24 cellular contexts compared by ENCODE assay signal in the genomic region with DNA sequence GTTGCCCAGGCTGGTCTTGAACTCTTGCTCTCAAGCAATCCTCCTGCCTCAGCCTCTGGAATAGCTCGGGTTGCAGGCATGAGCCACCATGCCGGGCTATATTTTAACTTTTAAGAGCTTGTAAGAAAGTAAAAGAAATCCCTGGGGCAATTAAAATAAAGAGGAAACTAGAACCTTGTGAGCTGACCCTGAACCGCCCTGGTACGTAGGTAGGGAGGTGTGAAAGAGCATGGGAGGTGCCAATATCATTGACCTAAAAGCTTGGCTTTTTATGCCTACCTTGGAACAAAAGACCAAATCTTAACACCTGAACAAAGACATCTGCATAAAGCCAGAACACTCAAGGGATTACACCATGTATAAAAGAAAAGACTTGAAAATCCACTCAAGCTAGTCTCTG.
DNase-seq lines count a peak whose midpoint lies in the region; ATAC-seq, FAIRE-seq and TF ChIP-seq lines count a peak whose summit lies in the region.
"Had no signal": no experiment of that assay in that cellular context is flagged by ENCODE, and none has a peak within 500 bp of the region (broad histone marks: within the 10 kb centered on the region; RNA-seq: fewer than 3 reads in every experiment).

No MANE protein-coding gene starts in this region.

- H3K4me1 Mint-ChIP-seq in mesothelial cell of epicardium, result no peaks in the 10 kb centered on the region
- H3K4me1 Mint-ChIP-seq in Calu3 (ENCODE audit: low read depth, unreplicated experiment), result peaks cover 39% of the 10 kb centered on the region
- H3K4me1 Mint-ChIP-seq: CD4-positive, alpha-beta memory T cell; IgD-negative memory B cell had no signal

- TF ChIP-seq CTCF in GM12878 (IDR thresholded peaks at IDR 0.05 in 2 of 3, conservative IDR thresholded peaks at IDR 0.05 in 1 of 3; ENCODE audit: control insufficient read depth in 2 of 3, extremely low read depth in 1 of 3, insufficient read depth in 1 of 3, low read depth in 3 of 3, low read length in 3 of 3) (no peak), mesothelial cell of epicardium (IDR thresholded peaks at IDR 0.05; ENCODE audit: unreplicated experiment) (no peak), spleen (IDR thresholded peaks at IDR 0.05 in 8 of 11, conservative IDR thresholded peaks at IDR 0.05 in 3 of 11) (no peak), Calu3 (IDR thresholded peaks at IDR 0.05; ENCODE audit: unreplicated experiment) (no peak)

- peaks cover 6% of the 10 kb centered on the region for H3K36me3 Mint-ChIP-seq in mesothelial cell of epicardium
- H3K36me3 Mint-ChIP-seq in Calu3 (ENCODE audit: insufficient read depth, unreplicated experiment), result no peaks in the 10 kb centered on the region
- H3K36me3 Mint-ChIP-seq: CD4-positive, alpha-beta memory T cell; IgD-negative memory B cell had no signal

- no TSS peak for BruUV-seq in GM12878 (replicated peaks; lab: Mats Ljungman, UMichigan)
- no TSS peak for BruUV-seq in Calu3 (replicated peaks; lab: Mats Ljungman, UMichigan)

- SMC1A ChIA-PET in GM12878 (lab: Charles Lee; ENCODE audit: uncharacterized antibody, unreplicated experiment), result interaction anchor here (0.9 to 2.2 kb wide), 4 partner anchors 9 to 112 kb away, joined by 3 to 7 read pairs (median 4); no protein-coding TSS in a partner anchor

- DNase-seq in DMS79 (lab: John Stamatoyannopoulos, UW), result peak; percentile 41
- peak; percentile 21 to 32 for DNase-seq in NCI-H187 (lab: John Stamatoyannopoulos, UW)
- no peak for DNase-seq in GM12878 (ENCODE audit: low read depth, low spot score)
- DNase-seq in mesothelial cell of epicardium (ENCODE audit: low spot score in 2 of 2, unreplicated experiment in 2 of 2), result no peak
- no peak for DNase-seq in spleen
- DNase-seq in Calu3, result no peak
- no peak for DNase-seq in stimulated activated CD4-positive, alpha-beta T cell treated with anti-CD3 and anti-CD28 coated beads, Interleukin-1b, Interleukin-23, amount 100 ng/mL, for 48 hours
- DNase-seq: C1 segment of cervical spinal cord; CD4-positive, alpha-beta memory T cell; COR-L47; NCI-H1048; NCI-H1930; NCI-H2171; NCI-H226; NCI-H510A treated with DMSO at 0.1 percent for 48 hours; NCI-H774; SIG-M5 had no signal

- TF ChIP-seq POLR2A in GM12878 (IDR thresholded peaks at IDR 0.05; ENCODE audit: low read depth, low read length) (no peak), spleen (IDR thresholded peaks at IDR 0.05) (no peak)

- in situ Hi-C loops in GM12878 (cut with MboI), result no loop called here

- no peaks in the 10 kb centered on the region for H4K20me1 ChIP-seq in GM12878 (ENCODE audit: control insufficient read depth, insufficient read depth)

- H3K79me2 ChIP-seq in GM12878 (ENCODE audit: control insufficient read depth, insufficient read depth, low read length), result no peaks in the 10 kb centered on the region

- H3K9me3 Mint-ChIP-seq in mesothelial cell of epicardium, result peaks cover 12% of the 10 kb centered on the region
- no peaks in the 10 kb centered on the region for H3K9me3 Mint-ChIP-seq in Calu3 (ENCODE audit: low read depth, unreplicated experiment)

- H3K4me1 ChIP-seq in GM12878 (ENCODE audit: control insufficient read depth, insufficient read depth, low read length) (0 out of 2 replicates have a peak, but pooled peaks cover 4% of the 10 kb centered on the region), spleen (no peaks in the 10 kb centered on the region)
- H3K4me1 ChIP-seq: A549 had no signal

- intact Hi-C loops in GM12878 (cut with micrococcal nuclease; ENCODE audit: unreplicated experiment), result no loop called here
- intact Hi-C loops in spleen (cut with DNase I; ENCODE audit: low total_unique reads), result no loop called here
- intact Hi-C loops in Calu3 (cut with micrococcal nuclease; ENCODE audit: unreplicated experiment), result no loop called here

- no peak overlapping the region for H2AFZ ChIP-seq in GM12878 (ENCODE audit: control insufficient read depth, low read depth, low read length)

- H3K27ac Mint-ChIP-seq in mesothelial cell of epicardium, result peak overlapping the region; percentile 43
- no peak overlapping the region for H3K27ac Mint-ChIP-seq in Calu3 (ENCODE audit: unreplicated experiment)
- H3K27ac Mint-ChIP-seq: CD4-positive, alpha-beta memory T cell; IgD-negative memory B cell had no signal

- FAIRE-seq in GM12878 (lab: Jason Lieb, UNC), result no peak
- FAIRE-seq: A549, GM18507, H54, RCC 7860 had no signal

- no peak overlapping the region for H3K9ac ChIP-seq in GM12878 (ENCODE audit: control insufficient read depth, insufficient read depth, low read length)
- H3K9ac ChIP-seq: KMS-11 had no signal

- no peak overlapping the region for H3K4me3 Mint-ChIP-seq in mesothelial cell of epicardium
- H3K4me3 Mint-ChIP-seq in Calu3 (ENCODE audit: low read depth, unreplicated experiment), result no peak overlapping the region
- H3K4me3 Mint-ChIP-seq: CD4-positive, alpha-beta memory T cell; IgD-negative memory B cell had no signal

- H3K27ac ChIP-seq in GM12878 (ENCODE audit: control insufficient read depth, insufficient read depth), result no peak overlapping the region
- no peak overlapping the region for H3K27ac ChIP-seq in spleen
- H3K27ac ChIP-seq: A549, KMS-11, SK-N-MC had no signal

- H3K36me3 ChIP-seq in GM12878 (ENCODE audit: control insufficient read depth in 2 of 2, insufficient read depth in 2 of 2, low read length in 1 of 2) (no peaks in the 10 kb centered on the region), spleen (no peaks in the 10 kb centered on the region)

- no peak overlapping the region for H3K4me3 ChIP-seq in GM12878
- no peak overlapping the region for H3K4me3 ChIP-seq in spleen
- H3K4me3 ChIP-seq: A549, SK-N-MC had no signal

- H3K27me3 ChIP-seq in GM12878 (replicated peaks in 1 of 2; ENCODE audit: control insufficient read depth in 2 of 2, insufficient read depth in 2 of 2, low read length in 1 of 2) (no peaks in the 10 kb centered on the region), spleen (replicated peaks in 1 of 7) (no peaks in the 10 kb centered on the region)

- POLR2A ChIA-PET in GM12878 (lab: Charles Lee), result interaction anchor here (0.6 to 0.8 kb wide), 3 partner anchors 14 to 420 kb away, joined by 3 to 4 read pairs (median 3); no protein-coding TSS in a partner anchor

- WGBS in GM12878 (ENCODE audit: insufficient coverage, insufficient replicate concordance, low lambda C conversion rate, missing lambda C conversion rate), result 4% methylated on average over 4 of the region's 4 CpGs
- 66 to 86% (median 74%) methylated on average over 4 of the region's 4 CpGs for WGBS in spleen, 5 donors

- ATAC-seq in GM12878, result peak; percentile 50
- ATAC-seq: A549 had no signal

- no peak for TF ChIP-seq EP300 in GM12878 (IDR thresholded peaks at IDR 0.05; ENCODE audit: borderline replicate concordance in 1 of 2, control insufficient read depth in 1 of 2, low read depth in 2 of 2, low read length in 2 of 2)

- H3K4me2 ChIP-seq in GM12878 (ENCODE audit: control insufficient read depth, insufficient read depth), result no peak overlapping the region
- H3K4me2 ChIP-seq: A549, KMS-11 had no signal

- H3K27me3 Mint-ChIP-seq in mesothelial cell of epicardium (ENCODE audit: low read depth), result no peaks in the 10 kb centered on the region
- no peaks in the 10 kb centered on the region for H3K27me3 Mint-ChIP-seq in Calu3 (ENCODE audit: unreplicated experiment)

- TF ChIP-seq RAD21 in GM12878 (IDR thresholded peaks at IDR 0.05; ENCODE audit: insufficient read depth, low read depth, low read length), result no peak

- H3K9me3 ChIP-seq in GM12878 (replicated peaks; ENCODE audit: control insufficient read depth, insufficient read depth, low read length) (no peaks in the 10 kb centered on the region), spleen (no peaks in the 10 kb centered on the region)

- CTCF ChIA-PET in GM12878 (lab: Yijun Ruan, JAX) (interaction anchor here (0.7 to 1.5 kb wide), 8 partner anchors 8 to 58 kb away, joined by 3 to 4 read pairs (median 4); no protein-coding TSS in a partner anchor), Calu3 (lab: Charles Lee) (interaction anchor here (1.0 kb wide), 1 partner anchor 97 kb away, joined by 4 read pairs; no protein-coding TSS in a partner anchor)

- RAD21 ChIA-PET in GM12878 (lab: Charles Lee; ENCODE audit: unreplicated experiment), result interaction anchor here (0.7 to 2.2 kb wide), 4 partner anchors 9 to 51 kb away, joined by 3 to 7 read pairs (median 4); no protein-coding TSS in a partner anchor

TF ChIP-seq in GM12878, 131 proteins besides CTCF, POLR2A, EP300 and RAD21 (continues in another document):
- no peak for TF ChIP-seq DPF2 (IDR thresholded peaks at IDR 0.05)
- peak; percentile 50; the same call in 1 of the 2 replicates for TF ChIP-seq MTA2 (IDR thresholded peaks at IDR 0.05; ENCODE audit: low read depth)
- TF ChIP-seq RAD51 (IDR thresholded peaks at IDR 0.05), result no peak
- 0 out of 2 replicates have a peak, but pooled peaks have one; percentile 20 for TF ChIP-seq NR2C1 (IDR thresholded peaks at IDR 0.05)
- peak; percentile 51 for TF ChIP-seq MEF2B (IDR thresholded peaks at IDR 0.05; ENCODE audit: partially characterized antibody, poor library complexity, severe bottlenecking)
- TF ChIP-seq EED (IDR thresholded peaks at IDR 0.05; ENCODE audit: low read depth), result no peak
- TF ChIP-seq, protein P1, sequence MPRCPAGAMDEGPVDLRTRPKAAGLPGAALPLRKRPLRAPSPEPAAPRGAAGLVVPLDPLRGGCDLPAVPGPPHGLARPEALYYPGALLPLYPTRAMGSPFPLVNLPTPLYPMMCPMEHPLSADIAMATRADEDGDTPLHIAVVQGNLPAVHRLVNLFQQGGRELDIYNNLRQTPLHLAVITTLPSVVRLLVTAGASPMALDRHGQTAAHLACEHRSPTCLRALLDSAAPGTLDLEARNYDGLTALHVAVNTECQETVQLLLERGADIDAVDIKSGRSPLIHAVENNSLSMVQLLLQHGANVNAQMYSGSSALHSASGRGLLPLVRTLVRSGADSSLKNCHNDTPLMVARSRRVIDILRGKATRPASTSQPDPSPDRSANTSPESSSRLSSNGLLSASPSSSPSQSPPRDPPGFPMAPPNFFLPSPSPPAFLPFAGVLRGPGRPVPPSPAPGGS (IDR thresholded peaks at IDR 0.05; ENCODE audit: borderline replicate concordance, insufficient read depth, low read depth, low read length, poor library complexity, severe bottlenecking), result no peak

Comparison
In these comparisons a context has a peak if more than half of its experiments do, and no peak if none do; other contexts are left out.
1. DNase-seq: peak in DMS79 (single experiment) and NCI-H187 (2 of 2); none in GM12878 (single experiment), mesothelial cell of epicardium (0 of 2), spleen (single experiment), Calu3 (single experiment) and stimulated activated CD4-positive, alpha-beta T cell treated with anti-CD3 and anti-CD28 coated beads, Interleukin-1b, Interleukin-23, amount 100 ng/mL, for 48 hours (single experiment).